Comparison of ENCODE assay signal across 1 cellular context in the genomic region with DNA sequence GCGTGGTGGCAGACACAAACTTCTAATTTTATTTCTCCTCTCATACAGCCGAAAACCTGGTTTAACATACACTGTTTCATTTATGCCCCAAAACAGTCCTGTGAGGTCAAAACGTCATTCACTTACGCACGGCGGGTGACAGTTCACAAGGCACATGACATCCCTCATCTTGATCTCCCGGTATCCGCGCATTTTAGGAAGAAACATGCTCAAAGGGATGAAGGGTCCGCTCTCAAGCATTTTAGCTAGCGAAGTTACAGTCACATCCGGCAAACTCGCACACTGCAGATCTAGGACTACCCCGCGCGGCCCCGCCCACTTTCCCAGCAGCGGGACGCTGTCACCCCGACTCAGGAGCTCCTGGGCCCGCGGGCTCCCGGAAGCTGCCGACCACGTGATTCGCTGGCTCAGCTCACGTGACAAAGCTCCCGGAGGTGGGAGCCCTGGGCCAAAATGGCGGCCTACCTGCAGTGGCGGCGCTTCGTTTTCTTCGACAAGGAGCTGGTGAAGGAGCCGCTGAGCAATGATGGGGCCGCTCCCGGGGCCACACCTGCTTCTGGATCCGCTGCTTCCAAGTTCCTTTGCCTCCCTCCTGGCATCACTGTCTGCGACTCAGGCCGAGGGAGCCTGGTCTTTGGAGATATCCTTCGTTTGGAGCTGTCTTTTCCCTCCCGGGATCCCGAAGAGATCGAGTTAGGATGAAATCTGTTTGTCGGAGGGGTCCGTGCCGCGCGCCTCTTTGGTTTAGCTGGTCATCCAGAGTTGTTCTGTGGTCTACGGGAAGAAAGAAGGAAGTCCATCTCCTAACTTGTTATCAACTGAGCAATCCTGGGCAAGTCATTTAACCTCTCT.
TF ChIP-seq lines count a peak whose summit lies in the region.

Gene VPS11, plus strand, starts transcription at position 448 of the 852 bp plus-strand sequence. Its CDS starts 6 bp downstream, at position 454.

TF ChIP-seq in HEK293, 187 proteins besides CTCF, POLR2A, EP300 and RAD21 (continued from another document):
- TF ChIP-seq ZNF692 (tag by site-specific recombination; IDR thresholded peaks at IDR 0.05) = peak; percentile 49; the same call in 1 of the 2 replicates
- no peak for TF ChIP-seq ZNF623 (tag by site-specific recombination; IDR thresholded peaks at IDR 0.05)
- TF ChIP-seq ZNF350 (tag by site-specific recombination; IDR thresholded peaks at IDR 0.05) = no peak
- no peak for TF ChIP-seq ZFP3 (tag by site-specific recombination; IDR thresholded peaks at IDR 0.05; ENCODE audit: low read depth)
- no peak for TF ChIP-seq ATF2 (tag by site-specific recombination; IDR thresholded peaks at IDR 0.05; ENCODE audit: low read depth)
- TF ChIP-seq ZNF473 (tag by site-specific recombination; IDR thresholded peaks at IDR 0.05) = no peak
- TF ChIP-seq ZNF138 (tag by site-specific recombination; IDR thresholded peaks at IDR 0.05; ENCODE audit: borderline replicate concordance) = no peak
- TF ChIP-seq ZSCAN23 (tag by site-specific recombination; IDR thresholded peaks at IDR 0.05) = no peak
- TF ChIP-seq SP7 (tag by site-specific recombination; IDR thresholded peaks at IDR 0.05) = peak; percentile 49
- TF ChIP-seq, protein P1, sequence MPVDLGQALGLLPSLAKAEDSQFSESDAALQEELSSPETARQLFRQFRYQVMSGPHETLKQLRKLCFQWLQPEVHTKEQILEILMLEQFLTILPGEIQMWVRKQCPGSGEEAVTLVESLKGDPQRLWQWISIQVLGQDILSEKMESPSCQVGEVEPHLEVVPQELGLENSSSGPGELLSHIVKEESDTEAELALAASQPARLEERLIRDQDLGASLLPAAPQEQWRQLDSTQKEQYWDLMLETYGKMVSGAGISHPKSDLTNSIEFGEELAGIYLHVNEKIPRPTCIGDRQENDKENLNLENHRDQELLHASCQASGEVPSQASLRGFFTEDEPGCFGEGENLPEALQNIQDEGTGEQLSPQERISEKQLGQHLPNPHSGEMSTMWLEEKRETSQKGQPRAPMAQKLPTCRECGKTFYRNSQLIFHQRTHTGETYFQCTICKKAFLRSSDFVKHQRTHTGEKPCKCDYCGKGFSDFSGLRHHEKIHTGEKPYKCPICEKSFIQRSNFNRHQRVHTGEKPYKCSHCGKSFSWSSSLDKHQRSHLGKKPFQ (tag by site-specific recombination; IDR thresholded peaks at IDR 0.05) = no peak; the same call in 1 of the 2 replicates
- TF ChIP-seq ZNF19 (tag by site-specific recombination; IDR thresholded peaks at IDR 0.05; ENCODE audit: low read depth) = no peak
- TF ChIP-seq ZNF529 (tag by site-specific recombination; IDR thresholded peaks at IDR 0.05; ENCODE audit: insufficient replicate concordance) = no peak
- no peak for TF ChIP-seq ZNF600 (tag by site-specific recombination; IDR thresholded peaks at IDR 0.05)
- peak; percentile 53 for TF ChIP-seq PRDM10 (tag by site-specific recombination; IDR thresholded peaks at IDR 0.05)
- TF ChIP-seq GLIS1 (tag by site-specific recombination; IDR thresholded peaks at IDR 0.05) = peak; percentile 39; the same call in 1 of the 2 replicates
- TF ChIP-seq ZNF133 (tag by site-specific recombination; IDR thresholded peaks at IDR 0.05) = no peak
- TF ChIP-seq ZFP41 (tag by site-specific recombination; IDR thresholded peaks at IDR 0.05; ENCODE audit: borderline replicate concordance) = no peak
- TF ChIP-seq SALL2 (tag by site-specific recombination; IDR thresholded peaks at IDR 0.05; ENCODE audit: borderline replicate concordance) = no peak
- TF ChIP-seq KLF10 (tag by site-specific recombination; IDR thresholded peaks at IDR 0.05) = peak; percentile 69; the same call in 1 of the 2 replicates
- no peak for TF ChIP-seq ZNF140 (tag by site-specific recombination; IDR thresholded peaks at IDR 0.05)
- TF ChIP-seq ZNF24 (tag by site-specific recombination; IDR thresholded peaks at IDR 0.05) = peak; percentile 88
- peak; percentile 90 for TF ChIP-seq YY2 (tag by site-specific recombination; IDR thresholded peaks at IDR 0.05)
- no peak for TF ChIP-seq MYNN (tag by site-specific recombination; IDR thresholded peaks at IDR 0.05; ENCODE audit: borderline replicate concordance)
- TF ChIP-seq, protein P2, sequence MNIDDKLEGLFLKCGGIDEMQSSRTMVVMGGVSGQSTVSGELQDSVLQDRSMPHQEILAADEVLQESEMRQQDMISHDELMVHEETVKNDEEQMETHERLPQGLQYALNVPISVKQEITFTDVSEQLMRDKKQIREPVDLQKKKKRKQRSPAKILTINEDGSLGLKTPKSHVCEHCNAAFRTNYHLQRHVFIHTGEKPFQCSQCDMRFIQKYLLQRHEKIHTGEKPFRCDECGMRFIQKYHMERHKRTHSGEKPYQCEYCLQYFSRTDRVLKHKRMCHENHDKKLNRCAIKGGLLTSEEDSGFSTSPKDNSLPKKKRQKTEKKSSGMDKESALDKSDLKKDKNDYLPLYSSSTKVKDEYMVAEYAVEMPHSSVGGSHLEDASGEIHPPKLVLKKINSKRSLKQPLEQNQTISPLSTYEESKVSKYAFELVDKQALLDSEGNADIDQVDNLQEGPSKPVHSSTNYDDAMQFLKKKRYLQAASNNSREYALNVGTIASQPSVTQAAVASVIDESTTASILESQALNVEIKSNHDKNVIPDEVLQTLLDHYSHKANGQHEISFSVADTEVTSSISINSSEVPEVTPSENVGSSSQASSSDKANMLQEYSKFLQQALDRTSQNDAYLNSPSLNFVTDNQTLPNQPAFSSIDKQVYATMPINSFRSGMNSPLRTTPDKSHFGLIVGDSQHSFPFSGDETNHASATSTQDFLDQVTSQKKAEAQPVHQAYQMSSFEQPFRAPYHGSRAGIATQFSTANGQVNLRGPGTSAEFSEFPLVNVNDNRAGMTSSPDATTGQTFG (tag by site-specific recombination; IDR thresholded peaks at IDR 0.05; ENCODE audit: borderline replicate concordance) = no peak
- TF ChIP-seq ZNF169 (tag by site-specific recombination; IDR thresholded peaks at IDR 0.05) = no peak
- no peak for TF ChIP-seq ZNF112 (tag by site-specific recombination; IDR thresholded peaks at IDR 0.05)
- TF ChIP-seq ZSCAN30 (tag by site-specific recombination; IDR thresholded peaks at IDR 0.05) = no peak
- peak; percentile 78 for TF ChIP-seq ZXDB (tag by site-specific recombination; IDR thresholded peaks at IDR 0.05)
- TF ChIP-seq TRIM28 (IDR thresholded peaks at IDR 0.05; ENCODE audit: borderline replicate concordance, low read length) = 0 out of 2 replicates have a peak, but pooled peaks have one; percentile 42
- TF ChIP-seq ZNF433 (tag by site-specific recombination; IDR thresholded peaks at IDR 0.05; ENCODE audit: low read depth) = no peak
- no peak for TF ChIP-seq ZNF214 (tag by site-specific recombination; IDR thresholded peaks at IDR 0.05; ENCODE audit: borderline replicate concordance)
- peak; percentile 78 for TF ChIP-seq ZNF335 (tag by site-specific recombination; conservative IDR thresholded peaks at IDR 0.05)
- no peak; the same call in 1 of the 2 replicates for TF ChIP-seq ZNF394 (tag by site-specific recombination; IDR thresholded peaks at IDR 0.05; ENCODE audit: borderline replicate concordance)
- TF ChIP-seq ZNF560 (tag by site-specific recombination; IDR thresholded peaks at IDR 0.05; ENCODE audit: borderline replicate concordance) = no peak
- no peak for TF ChIP-seq ZNF391 (tag by site-specific recombination; IDR thresholded peaks at IDR 0.05; ENCODE audit: borderline replicate concordance, low read depth)
- TF ChIP-seq ZNF146 (tag by site-specific recombination; IDR thresholded peaks at IDR 0.05) = no peak
- TF ChIP-seq MEIS1 (CRISPR knock-in tag; IDR thresholded peaks at IDR 0.05; ENCODE audit: borderline replicate concordance) = no peak
